22 cellular contexts compared by ENCODE assay signal in genomic region chr2:14354231-14354630, GRCh38.
DNase-seq lines count a peak whose midpoint lies in the region; ATAC-seq, FAIRE-seq and TF ChIP-seq lines count a peak whose summit lies in the region.
"Had no signal": no experiment of that assay in that cellular context is flagged by ENCODE, and none has a peak within 500 bp of the region (broad histone marks: within the 10 kb centered on the region; RNA-seq: fewer than 3 reads in every experiment).

No MANE protein-coding gene starts in this region.

- H4K8ac ChIP-seq in trophoblast cell (ENCODE audit: low read depth, low read length) = no peak overlapping the region

- no peak for TF ChIP-seq CTCF in LNCaP clone FGC (IDR thresholded peaks at IDR 0.05; ENCODE audit: control insufficient read depth, extremely low read depth, insufficient read depth)
- TF ChIP-seq CTCF in bronchial epithelial cell (IDR thresholded peaks at IDR 0.05; ENCODE audit: insufficient read depth, low read length, severe bottlenecking) = no peak

- no peak overlapping the region for H3K14ac ChIP-seq in trophoblast cell (ENCODE audit: low read length)

- H2AK5ac ChIP-seq in trophoblast cell (ENCODE audit: low read length) = no peak overlapping the region

- no peak overlapping the region for H4K12ac ChIP-seq in trophoblast cell (ENCODE audit: low read depth, low read length)

- H3K79me2 ChIP-seq in trophoblast cell (ENCODE audit: control insufficient read depth, insufficient read depth, low read length, poor library complexity) = no peaks in the 10 kb centered on the region

- no peak overlapping the region for H3K23ac ChIP-seq in trophoblast cell (ENCODE audit: low read length)

- H2BK12ac ChIP-seq in trophoblast cell (ENCODE audit: low read length) = no peak overlapping the region

- no peak overlapping the region for H3K18ac ChIP-seq in trophoblast cell (ENCODE audit: low read length)

- ATAC-seq in GM21390 (IDR thresholded peaks at IDR 0.05; ENCODE audit: unreplicated experiment) = no peak
- ATAC-seq: CD8-positive, alpha-beta T cell; GM12878; HCT116 had no signal

- no CpG with 5 or more reads among the region's 3 CpGs for WGBS in trophoblast cell (ENCODE audit: extremely low coverage, insufficient coverage, insufficient read length)

- H2AFZ ChIP-seq in trophoblast cell (ENCODE audit: insufficient read depth, low read length, poor library complexity) = no peak overlapping the region
- H2AFZ ChIP-seq: GM23248 had no signal

- H3K36me3 ChIP-seq in bronchial epithelial cell (ENCODE audit: control insufficient read depth, insufficient read depth, low read length) (no peaks in the 10 kb centered on the region), trophoblast cell (ENCODE audit: control insufficient read depth in 1 of 2, insufficient read depth in 2 of 2, low read length in 2 of 2) (no peaks in the 10 kb centered on the region)
- H3K36me3 ChIP-seq: BLaER1 had no signal

- H3K4ac ChIP-seq in trophoblast cell (ENCODE audit: low read depth, low read length) = no peak overlapping the region

- H4K91ac ChIP-seq in trophoblast cell (ENCODE audit: low read depth, low read length) = no peak overlapping the region

- H3K79me1 ChIP-seq in trophoblast cell (ENCODE audit: low read length) = no peaks in the 10 kb centered on the region

- H3K4me1 ChIP-seq in trophoblast cell (ENCODE audit: control insufficient read depth in 1 of 2, insufficient read depth in 2 of 2, low read length in 2 of 2) = peaks cover 3 to 4% of the 10 kb centered on the region in 2 experiments
- H3K4me1 ChIP-seq: BLaER1 had no signal

- no peaks in the 10 kb centered on the region for H3K9me3 ChIP-seq in trophoblast cell (ENCODE audit: insufficient read depth, low read depth, low read length)
- H3K9me3 ChIP-seq: BLaER1 had no signal

- H3K4me3 ChIP-seq in LNCaP clone FGC (ENCODE audit: low read depth, low read length) = no peak overlapping the region
- H3K4me3 ChIP-seq in bronchial epithelial cell (ENCODE audit: low read depth, low read length) = no peak overlapping the region
- H3K4me3 ChIP-seq in trophoblast cell (ENCODE audit: low read depth, low read length) = no peak overlapping the region
- H3K4me3 ChIP-seq: BLaER1, GM12878, GM23248 had no signal

- no peak overlapping the region for H2BK5ac ChIP-seq in trophoblast cell (ENCODE audit: low read depth, low read length, poor library complexity)

- FAIRE-seq in bronchial epithelial cell (lab: Jason Lieb, UNC) = peak; percentile 36
- FAIRE-seq: A204.1, GM12878 had no signal

- H3K27me3 ChIP-seq in bronchial epithelial cell (ENCODE audit: control insufficient read depth, insufficient read depth, low read length) = no peaks in the 10 kb centered on the region
- H3K27me3 ChIP-seq in trophoblast cell (ENCODE audit: insufficient read depth, low read length) = no peaks in the 10 kb centered on the region
- H3K27me3 ChIP-seq: BLaER1 had no signal

- no peak overlapping the region for H3K4me2 ChIP-seq in trophoblast cell (ENCODE audit: low read length)
- H3K4me2 ChIP-seq: BLaER1 had no signal

- DNase-seq in DMS53 (lab: John Stamatoyannopoulos, UW) (peak; percentile 64), DMS53 treated with DMSO at 0.1 percent for 48 hours (lab: John Stamatoyannopoulos, UW; ENCODE audit: unreplicated experiment) (no peak), LNCaP clone FGC (ENCODE audit: low read depth) (peak; percentile 18), bronchial epithelial cell (ENCODE audit: low read depth) (peak; percentile 3), trophoblast cell (peak; percentile 80 to 89), COLO668 (lab: John Stamatoyannopoulos, UW; ENCODE audit: unreplicated experiment) (no peak), NCI-H146 (lab: John Stamatoyannopoulos, UW) (no peak)
- DNase-seq: Calu3; CD4-positive, CD25-positive, alpha-beta regulatory T cell; CD8-positive, alpha-beta T cell; DMS79; EL; GDM1; GM23248; H9 had no signal

- H3K9ac ChIP-seq in trophoblast cell (ENCODE audit: low read length) = no peak overlapping the region
- H3K9ac ChIP-seq: BLaER1, GM23248 had no signal

- H2BK120ac ChIP-seq in trophoblast cell (ENCODE audit: insufficient read depth, low read length, poor library complexity) = no peak overlapping the region

- no peak overlapping the region for H3K27ac ChIP-seq in trophoblast cell (ENCODE audit: low read depth, low read length)
- H3K27ac ChIP-seq: 22Rv1, BLaER1, C4-2B, GM23248 had no signal

Comparison
In these comparisons a context has a peak if more than half of its experiments do, and no peak if none do; other contexts are left out.
1. DNase-seq: peak in DMS53 (single experiment), LNCaP clone FGC (single experiment), bronchial epithelial cell (single experiment) and trophoblast cell (2 of 2); none in DMS53 treated with DMSO at 0.1 percent for 48 hours (single experiment), COLO668 (single experiment) and NCI-H146 (single experiment).